In the genomic region with DNA sequence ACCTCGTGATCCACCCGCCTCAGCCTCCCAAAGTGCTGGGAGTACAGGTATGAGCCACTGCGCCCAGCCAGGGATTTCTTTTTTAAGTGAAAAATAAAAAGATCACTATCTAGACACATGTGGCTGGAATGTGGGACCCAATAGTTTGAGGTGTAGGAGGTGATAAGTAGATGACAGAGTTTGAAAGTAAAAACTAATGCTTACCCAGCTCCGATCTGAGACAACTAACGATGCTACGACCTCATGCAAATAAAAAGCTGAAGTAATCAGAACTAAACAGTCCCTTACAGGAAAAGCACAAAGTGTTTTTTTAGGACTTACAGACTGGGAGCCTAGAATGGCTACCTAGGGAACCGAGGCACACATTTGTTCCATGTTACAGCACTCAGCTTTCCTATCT, we compare ENCODE assay signal across 21 cellular contexts. TPM values are rescaled to one million over a fixed set of nuclear protein-coding genes. Genes with fewer than 3 reads are reported as not detected.
DNase-seq lines count a peak whose midpoint lies in the region; ATAC-seq and TF ChIP-seq lines count a peak whose summit lies in the region.
"Had no signal": no experiment of that assay in that cellular context is flagged by ENCODE, and none has a peak within 500 bp of the region (broad histone marks: within the 10 kb centered on the region; RNA-seq: fewer than 3 reads in every experiment).

No MANE protein-coding gene starts in this region.

- H3K4me3 Mint-ChIP-seq in activated T-cell treated with anti-CD3 and anti-CD28 coated beads, Interleukin-2, amount 50 U/mL, for 24 hours = no peak overlapping the region
- H3K4me3 Mint-ChIP-seq in activated T-helper 1 cell treated with anti-CD3 and anti-CD28 coated beads, Interleukin-12 subunit alpha, Interleukin-12 subunit beta, Interleukin-2, Interleukin-4 antibody, amounts not matched to agents 30 ng/mL and 10 ng/mL and 1 ng/mL, durations not matched to agents 14 hours and 24 hours and 36 hours = no peak overlapping the region
- H3K4me3 Mint-ChIP-seq: CD4-positive, alpha-beta T cell; H9 had no signal

- peak overlapping the region; percentile 44 for H3K27ac Mint-ChIP-seq in activated T-cell treated with anti-CD3 and anti-CD28 coated beads, Interleukin-2, amount 50 U/mL, for 24 hours
- peak overlapping the region; percentile 7 for H3K27ac Mint-ChIP-seq in activated T-helper 1 cell treated with anti-CD3 and anti-CD28 coated beads, Interleukin-12 subunit alpha, Interleukin-12 subunit beta, Interleukin-2, Interleukin-4 antibody, amounts not matched to agents 30 ng/mL and 10 ng/mL and 1 ng/mL, durations not matched to agents 14 hours and 24 hours and 36 hours
- H3K27ac Mint-ChIP-seq: CD4-positive, alpha-beta T cell had no signal

- intact Hi-C loops in activated T-helper 1 cell treated with anti-CD3 and anti-CD28 coated beads, Interleukin-12 subunit alpha, Interleukin-12 subunit beta, Interleukin-2, Interleukin-4 antibody, amounts not matched to agents 30 ng/mL and 10 ng/mL and 1 ng/mL, durations not matched to agents 14 hours and 24 hours and 36 hours (cut with micrococcal nuclease) = no loop called here
- intact Hi-C loops in sciatic nerve (cut with DNase I) = no loop called here

- H3K36me3 Mint-ChIP-seq in activated T-cell treated with anti-CD3 and anti-CD28 coated beads, Interleukin-2, amount 50 U/mL, for 24 hours (ENCODE audit: low read depth) = peaks cover 81% of the 10 kb centered on the region
- H3K36me3 Mint-ChIP-seq in activated T-helper 1 cell treated with anti-CD3 and anti-CD28 coated beads, Interleukin-12 subunit alpha, Interleukin-12 subunit beta, Interleukin-2, Interleukin-4 antibody, amounts not matched to agents 30 ng/mL and 10 ng/mL and 1 ng/mL, durations not matched to agents 14 hours and 24 hours and 36 hours (ENCODE audit: low read depth) = peaks cover 20% of the 10 kb centered on the region

- no peaks in the 10 kb centered on the region for H3K27me3 Mint-ChIP-seq in activated T-cell treated with anti-CD3 and anti-CD28 coated beads, Interleukin-2, amount 50 U/mL, for 24 hours
- no peaks in the 10 kb centered on the region for H3K27me3 Mint-ChIP-seq in activated T-helper 1 cell treated with anti-CD3 and anti-CD28 coated beads, Interleukin-12 subunit alpha, Interleukin-12 subunit beta, Interleukin-2, Interleukin-4 antibody, amounts not matched to agents 30 ng/mL and 10 ng/mL and 1 ng/mL, durations not matched to agents 14 hours and 24 hours and 36 hours (ENCODE audit: insufficient read depth)
- H3K27me3 Mint-ChIP-seq: CD4-positive, alpha-beta T cell had no signal

- ATAC-seq in sciatic nerve = no peak
- ATAC-seq in GM18870 (IDR thresholded peaks at IDR 0.05; ENCODE audit: unreplicated experiment) = no peak
- ATAC-seq: Panc1 had no signal

- H3K9me3 Mint-ChIP-seq in activated T-cell treated with anti-CD3 and anti-CD28 coated beads, Interleukin-2, amount 50 U/mL, for 24 hours = no peaks in the 10 kb centered on the region
- H3K9me3 Mint-ChIP-seq in activated T-helper 1 cell treated with anti-CD3 and anti-CD28 coated beads, Interleukin-12 subunit alpha, Interleukin-12 subunit beta, Interleukin-2, Interleukin-4 antibody, amounts not matched to agents 30 ng/mL and 10 ng/mL and 1 ng/mL, durations not matched to agents 14 hours and 24 hours and 36 hours = no peaks in the 10 kb centered on the region
- H3K9me3 Mint-ChIP-seq: CD4-positive, alpha-beta T cell; H9 had no signal

- no peak for TF ChIP-seq CTCF in GM13977 (IDR thresholded peaks at IDR 0.05; ENCODE audit: extremely low read depth, insufficient read depth, missing control alignments)

- peaks cover 3% of the 10 kb centered on the region for H3K4me1 Mint-ChIP-seq in activated T-cell treated with anti-CD3 and anti-CD28 coated beads, Interleukin-2, amount 50 U/mL, for 24 hours (ENCODE audit: low read depth)
- H3K4me1 Mint-ChIP-seq in activated T-helper 1 cell treated with anti-CD3 and anti-CD28 coated beads, Interleukin-12 subunit alpha, Interleukin-12 subunit beta, Interleukin-2, Interleukin-4 antibody, amounts not matched to agents 30 ng/mL and 10 ng/mL and 1 ng/mL, durations not matched to agents 14 hours and 24 hours and 36 hours (ENCODE audit: low read depth) = no peaks in the 10 kb centered on the region
- H3K4me1 Mint-ChIP-seq: H9 had no signal

- no peak for DNase-seq in activated T-cell treated with anti-CD3 and anti-CD28 coated beads, Interleukin-2, amount 50 U/mL, for 24 hours
- DNase-seq in activated T-cell treated with anti-CD3 and anti-CD28 coated beads, Interleukin-2, amount 50 U/mL, for 48 hours = no peak
- DNase-seq in activated T-helper 1 cell treated with anti-CD3 and anti-CD28 coated beads, Interleukin-12 subunit alpha, Interleukin-12 subunit beta, Interleukin-2, Interleukin-4 antibody, amounts not matched to agents 30 ng/mL and 10 ng/mL and 1 ng/mL, durations not matched to agents 14 hours and 24 hours and 36 hours (ENCODE audit: low spot score) = no peak
- DNase-seq in sciatic nerve (ENCODE audit: low spot score) = peak; percentile 7
- DNase-seq in AG08395 (ENCODE audit: low spot score) = no peak
- no peak for DNase-seq in GM13977 (ENCODE audit: low spot score)
- DNase-seq: AML-193; CD4-positive, alpha-beta T cell; GM23248; H9; IMR-90; KG1; MG63; NCI-H2029; NCI-H226; NCI-H510A; NCI-H69; SHP77 had no signal

- in situ Hi-C loops in GM13977 (cut with MboI; ENCODE audit: low pct_unique_long_range_greater_than_20kb, low sequenced_read_pairs, unreplicated experiment) = no loop called here

RNA-seq across cellular contexts. Expression of gene PCGF6, which starts 23.0 kb away (rescaled TPM):
- 19.3 and 21.0 TPM in 2 replicates for total RNA-seq in activated T-helper 1 cell treated with anti-CD3 and anti-CD28 coated beads, Interleukin-12 subunit alpha, Interleukin-12 subunit beta, Interleukin-2, Interleukin-4 antibody, amounts not matched to agents 30 ng/mL and 10 ng/mL and 1 ng/mL, durations not matched to agents 14 hours and 24 hours and 36 hours
- total RNA-seq in sciatic nerve = 10.2 TPM

RNA-seq across cellular contexts. Expression of gene TAF5, which starts 39.9 kb away (rescaled TPM):
- total RNA-seq in activated T-helper 1 cell treated with anti-CD3 and anti-CD28 coated beads, Interleukin-12 subunit alpha, Interleukin-12 subunit beta, Interleukin-2, Interleukin-4 antibody, amounts not matched to agents 30 ng/mL and 10 ng/mL and 1 ng/mL, durations not matched to agents 14 hours and 24 hours and 36 hours = 10.4 and 11.0 TPM in 2 replicates
- total RNA-seq in sciatic nerve = 4.7 TPM

RNA-seq across cellular contexts. Expression of gene INA, which starts 51.0 kb away (rescaled TPM):
- 1.5 TPM in 2 replicates for total RNA-seq in activated T-helper 1 cell treated with anti-CD3 and anti-CD28 coated beads, Interleukin-12 subunit alpha, Interleukin-12 subunit beta, Interleukin-2, Interleukin-4 antibody, amounts not matched to agents 30 ng/mL and 10 ng/mL and 1 ng/mL, durations not matched to agents 14 hours and 24 hours and 36 hours
- not detected for total RNA-seq in sciatic nerve
- total RNA-seq: CD4-positive, alpha-beta T cell; GM23248; OCI-LY7 had no signal
